ENCODE assay signal across 8 cellular contexts in genomic region chr6:130115036-130115435, GRCh38.
DNase-seq lines count a peak whose midpoint lies in the region; ATAC-seq and TF ChIP-seq lines count a peak whose summit lies in the region.
"Had no signal": no experiment of that assay in that cellular context is flagged by ENCODE, and none has a peak within 500 bp of the region (broad histone marks: within the 10 kb centered on the region; RNA-seq: fewer than 3 reads in every experiment).

No MANE protein-coding gene starts in this region.

- 65 to 84% (median 69%) methylated on average over 6 of the region's 6 CpGs for WGBS in spleen, 5 donors
- 85 to 87% methylated on average over 6 of the region's 6 CpGs for WGBS in upper lobe of left lung, 2 donors

- DNase-seq in spleen (no peak), AG08396 (ENCODE audit: low spot score) (no peak), glomerular visceral epithelial cell (ENCODE audit: extremely low spot score) (no peak), upper lobe of left lung (no peak)
- DNase-seq: hypothalamus had no signal

- ATAC-seq in GM19025 (IDR thresholded peaks at IDR 0.05; ENCODE audit: low read depth, unreplicated experiment) (peak; percentile 95), HG02623 (IDR thresholded peaks at IDR 0.05; ENCODE audit: unreplicated experiment) (peak; percentile 91), HG03469 (IDR thresholded peaks at IDR 0.05; ENCODE audit: unreplicated experiment) (peak; percentile 80), upper lobe of left lung (ENCODE audit: low FRiP score in 2 of 2) (no peak)

- H3K4me3 ChIP-seq in spleen (no peak overlapping the region), upper lobe of left lung (no peak overlapping the region)

- no peak for TF ChIP-seq CTCF in spleen (IDR thresholded peaks at IDR 0.05 in 8 of 11, conservative IDR thresholded peaks at IDR 0.05 in 3 of 11)
- TF ChIP-seq CTCF in upper lobe of left lung (IDR thresholded peaks at IDR 0.05), result no peak

- TF ChIP-seq POLR2A in spleen (IDR thresholded peaks at IDR 0.05), result no peak
- TF ChIP-seq POLR2A in upper lobe of left lung (IDR thresholded peaks at IDR 0.05), result no peak

- peak overlapping the region in 6 of 8 donors; percentile 16 to 62 (median 48) for H3K27ac ChIP-seq in spleen
- no peak overlapping the region for H3K27ac ChIP-seq in upper lobe of left lung

- intact Hi-C loops in spleen (cut with DNase I; ENCODE audit: low total_unique reads), result no loop called here

- H3K4me1 ChIP-seq in spleen (peaks cover 4 to 30% (median 9%) of the 10 kb centered on the region in 6 donors), upper lobe of left lung (no peaks in the 10 kb centered on the region)

- H3K36me3 ChIP-seq in spleen (peaks cover 0 to 30% (median 0%) of the 10 kb centered on the region in 6 donors), upper lobe of left lung (no peaks in the 10 kb centered on the region)

- no peak for TF ChIP-seq EP300 in upper lobe of left lung (IDR thresholded peaks at IDR 0.05)

- no peaks in the 10 kb centered on the region for H3K27me3 ChIP-seq in spleen (replicated peaks in 1 of 7)
- no peaks in the 10 kb centered on the region for H3K27me3 ChIP-seq in upper lobe of left lung

- H3K9me3 ChIP-seq in spleen, result peaks cover 0 to under 1% (median 0%) of the 10 kb centered on the region in 8 donors
- no peaks in the 10 kb centered on the region for H3K9me3 ChIP-seq in upper lobe of left lung

Comparison
In these comparisons a context has a peak if more than half of its experiments do, and no peak if none do; other contexts are left out.
1. ATAC-seq: peak in GM19025 (single experiment), HG02623 (single experiment) and HG03469 (single experiment); none in upper lobe of left lung (0 of 2).
2. H3K27ac ChIP-seq: peak in spleen (6 of 8); none in upper lobe of left lung (0 of 4).